ENCODE assay signal across 1 cellular context in the genomic region with DNA sequence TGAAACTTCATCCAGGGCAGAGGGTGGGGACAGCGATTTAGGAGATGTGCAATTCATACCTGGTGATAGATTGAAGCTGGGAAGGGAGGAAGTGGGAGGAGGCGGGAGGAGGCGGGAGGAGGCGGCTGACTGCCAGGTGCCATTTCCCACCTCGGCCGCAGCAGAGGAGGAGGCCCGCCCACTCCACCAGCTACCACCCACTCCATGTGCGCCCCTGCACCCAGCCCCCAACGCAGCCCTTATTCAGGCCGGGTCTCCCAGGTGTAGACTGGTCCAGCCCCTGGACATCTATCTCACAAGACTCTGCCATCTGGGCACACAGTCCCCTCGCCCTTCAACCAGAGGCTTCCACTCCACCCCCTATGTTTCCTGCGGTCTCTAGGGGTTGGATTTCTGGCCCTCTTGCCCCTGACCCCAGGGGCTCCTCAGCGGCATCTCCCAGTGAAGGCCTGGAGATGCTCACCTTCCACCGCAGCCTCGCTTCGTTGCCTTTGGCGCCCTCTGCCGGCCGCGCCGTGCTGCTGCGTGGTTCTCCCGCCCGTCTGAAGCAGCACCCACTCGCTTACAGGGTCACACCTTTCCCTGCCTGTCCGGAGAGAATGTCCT.
TF ChIP-seq lines count a peak whose summit lies in the region.

No MANE protein-coding gene starts in this region.

TF ChIP-seq in HepG2, 621 proteins besides CTCF, POLR2A, EP300 and RAD21 (continued from another document and continues in another):
- no peak for TF ChIP-seq TEAD2 (CRISPR knock-in tag; IDR thresholded peaks at IDR 0.05)
- TF ChIP-seq NFIC (IDR thresholded peaks at IDR 0.05; ENCODE audit: low read length): no peak
- no peak for TF ChIP-seq ZNF10 (CRISPR knock-in tag; IDR thresholded peaks at IDR 0.05; ENCODE audit: borderline replicate concordance, low read depth)
- TF ChIP-seq RFXANK (CRISPR knock-in tag; IDR thresholded peaks at IDR 0.05): no peak
- no peak for TF ChIP-seq ZNF24 (IDR thresholded peaks at IDR 0.05)
- no peak for TF ChIP-seq GATA4 (IDR thresholded peaks at IDR 0.05; ENCODE audit: borderline replicate concordance, low read depth)
- no peak for TF ChIP-seq FOXA3 (CRISPR knock-in tag; IDR thresholded peaks at IDR 0.05)
- TF ChIP-seq ISL2 (CRISPR knock-in tag; IDR thresholded peaks at IDR 0.05): no peak
- no peak for TF ChIP-seq ZFP37 (CRISPR knock-in tag; IDR thresholded peaks at IDR 0.05; ENCODE audit: borderline replicate concordance)
- no peak for TF ChIP-seq ZNF160 (CRISPR knock-in tag; IDR thresholded peaks at IDR 0.05)
- TF ChIP-seq ZFP91 (CRISPR knock-in tag; IDR thresholded peaks at IDR 0.05; ENCODE audit: borderline replicate concordance): no peak; the same call in 1 of the 2 replicates
- no peak for TF ChIP-seq ZNF530 (CRISPR knock-in tag; IDR thresholded peaks at IDR 0.05; ENCODE audit: low read depth)
- TF ChIP-seq ZNF577 (CRISPR knock-in tag; IDR thresholded peaks at IDR 0.05; ENCODE audit: borderline replicate concordance, low read depth): no peak
- no peak for TF ChIP-seq ZNF253 (CRISPR knock-in tag; IDR thresholded peaks at IDR 0.05; ENCODE audit: borderline replicate concordance)
- TF ChIP-seq SALL1 (CRISPR knock-in tag; IDR thresholded peaks at IDR 0.05): peak; percentile 56; the same call in 1 of the 2 replicates
- no peak for TF ChIP-seq MAFK (conservative IDR thresholded peaks at IDR 0.05 in 1 of 2, IDR thresholded peaks at IDR 0.05 in 1 of 2; ENCODE audit: low read length in 2 of 2)
- TF ChIP-seq ZNF562 (CRISPR knock-in tag; IDR thresholded peaks at IDR 0.05; ENCODE audit: borderline replicate concordance): no peak
- TF ChIP-seq DRAP1 (CRISPR knock-in tag; IDR thresholded peaks at IDR 0.05): no peak
- TF ChIP-seq ARID5B (CRISPR knock-in tag; IDR thresholded peaks at IDR 0.05): no peak
- no peak for TF ChIP-seq FIP1L1 (IDR thresholded peaks at IDR 0.05; ENCODE audit: borderline replicate concordance, insufficient read depth, low read depth, low read length)
- TF ChIP-seq GMEB1 (CRISPR knock-in tag; IDR thresholded peaks at IDR 0.05; ENCODE audit: borderline replicate concordance): no peak
- no peak for TF ChIP-seq ZNF33B (CRISPR knock-in tag; IDR thresholded peaks at IDR 0.05)
- TF ChIP-seq TSC22D2 (CRISPR knock-in tag; IDR thresholded peaks at IDR 0.05; ENCODE audit: borderline replicate concordance): no peak
- no peak for TF ChIP-seq ZNF101 (CRISPR knock-in tag; IDR thresholded peaks at IDR 0.05; ENCODE audit: borderline replicate concordance, low read depth)
- TF ChIP-seq POGK (CRISPR knock-in tag; conservative IDR thresholded peaks at IDR 0.05): peak; percentile 68
- TF ChIP-seq ZNF207 (IDR thresholded peaks at IDR 0.05; ENCODE audit: borderline replicate concordance): no peak
- no peak for TF ChIP-seq ZNF496 (CRISPR knock-in tag; IDR thresholded peaks at IDR 0.05; ENCODE audit: insufficient replicate concordance)
- TF ChIP-seq ASH2L (IDR thresholded peaks at IDR 0.05; ENCODE audit: insufficient read length, low read depth, low read length): no peak
- no peak for TF ChIP-seq ZKSCAN8 (CRISPR knock-in tag; IDR thresholded peaks at IDR 0.05; ENCODE audit: borderline replicate concordance)
- TF ChIP-seq AGO2 (optimal IDR thresholded peaks at IDR 0.05; ENCODE audit: low read depth, low read length): no peak
- TF ChIP-seq MXI1 (IDR thresholded peaks at IDR 0.05; ENCODE audit: borderline replicate concordance, low read depth, low read length): peak; percentile 17; the same call in 1 of the 3 replicates
- TF ChIP-seq ZNF12 (CRISPR knock-in tag; IDR thresholded peaks at IDR 0.05): no peak
- no peak for TF ChIP-seq SNRNP70 (IDR thresholded peaks at IDR 0.05; ENCODE audit: low read depth, low read length)
- no peak for TF ChIP-seq ZNF552 (CRISPR knock-in tag; IDR thresholded peaks at IDR 0.05; ENCODE audit: borderline replicate concordance)
- no peak for TF ChIP-seq ZNF841 (CRISPR knock-in tag; IDR thresholded peaks at IDR 0.05; ENCODE audit: borderline replicate concordance)
- TF ChIP-seq YEATS2 (CRISPR knock-in tag; IDR thresholded peaks at IDR 0.05; ENCODE audit: borderline replicate concordance): no peak
- no peak for TF ChIP-seq RORA (CRISPR knock-in tag; IDR thresholded peaks at IDR 0.05)
- no peak for TF ChIP-seq ZNF362 (CRISPR knock-in tag; IDR thresholded peaks at IDR 0.05; ENCODE audit: borderline replicate concordance)
- TF ChIP-seq ZNF773 (CRISPR knock-in tag; IDR thresholded peaks at IDR 0.05; ENCODE audit: borderline replicate concordance): no peak
- no peak for TF ChIP-seq ZNF501 (CRISPR knock-in tag; IDR thresholded peaks at IDR 0.05)
- TF ChIP-seq TGIF2 (CRISPR knock-in tag; IDR thresholded peaks at IDR 0.05): no peak
- TF ChIP-seq SIX4 (CRISPR knock-in tag; IDR thresholded peaks at IDR 0.05): no peak
- no peak for TF ChIP-seq BORCS8-MEF2B (CRISPR knock-in tag; IDR thresholded peaks at IDR 0.05)
- no peak for TF ChIP-seq ZNF441 (CRISPR knock-in tag; IDR thresholded peaks at IDR 0.05; ENCODE audit: borderline replicate concordance)
- TF ChIP-seq, protein P1, sequence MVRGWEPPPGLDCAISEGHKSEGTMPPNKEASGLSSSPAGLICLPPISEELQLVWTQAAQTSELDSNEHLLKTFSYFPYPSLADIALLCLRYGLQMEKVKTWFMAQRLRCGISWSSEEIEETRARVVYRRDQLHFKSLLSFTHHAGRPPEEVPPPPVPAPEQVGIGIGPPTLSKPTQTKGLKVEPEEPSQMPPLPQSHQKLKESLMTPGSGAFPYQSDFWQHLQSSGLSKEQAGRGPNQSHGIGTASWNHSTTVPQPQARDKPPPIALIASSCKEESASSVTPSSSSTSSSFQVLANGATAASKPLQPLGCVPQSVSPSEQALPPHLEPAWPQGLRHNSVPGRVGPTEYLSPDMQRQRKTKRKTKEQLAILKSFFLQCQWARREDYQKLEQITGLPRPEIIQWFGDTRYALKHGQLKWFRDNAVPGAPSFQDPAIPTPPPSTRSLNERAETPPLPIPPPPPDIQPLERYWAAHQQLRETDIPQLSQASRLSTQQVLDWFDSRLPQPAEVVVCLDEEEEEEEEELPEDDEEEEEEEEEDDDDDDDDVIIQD (CRISPR knock-in tag; IDR thresholded peaks at IDR 0.05; ENCODE audit: low read depth): no peak
- no peak for TF ChIP-seq ZBTB42 (CRISPR knock-in tag; IDR thresholded peaks at IDR 0.05)
